ENCODE assay signal across 1 cellular context in the genomic region with DNA sequence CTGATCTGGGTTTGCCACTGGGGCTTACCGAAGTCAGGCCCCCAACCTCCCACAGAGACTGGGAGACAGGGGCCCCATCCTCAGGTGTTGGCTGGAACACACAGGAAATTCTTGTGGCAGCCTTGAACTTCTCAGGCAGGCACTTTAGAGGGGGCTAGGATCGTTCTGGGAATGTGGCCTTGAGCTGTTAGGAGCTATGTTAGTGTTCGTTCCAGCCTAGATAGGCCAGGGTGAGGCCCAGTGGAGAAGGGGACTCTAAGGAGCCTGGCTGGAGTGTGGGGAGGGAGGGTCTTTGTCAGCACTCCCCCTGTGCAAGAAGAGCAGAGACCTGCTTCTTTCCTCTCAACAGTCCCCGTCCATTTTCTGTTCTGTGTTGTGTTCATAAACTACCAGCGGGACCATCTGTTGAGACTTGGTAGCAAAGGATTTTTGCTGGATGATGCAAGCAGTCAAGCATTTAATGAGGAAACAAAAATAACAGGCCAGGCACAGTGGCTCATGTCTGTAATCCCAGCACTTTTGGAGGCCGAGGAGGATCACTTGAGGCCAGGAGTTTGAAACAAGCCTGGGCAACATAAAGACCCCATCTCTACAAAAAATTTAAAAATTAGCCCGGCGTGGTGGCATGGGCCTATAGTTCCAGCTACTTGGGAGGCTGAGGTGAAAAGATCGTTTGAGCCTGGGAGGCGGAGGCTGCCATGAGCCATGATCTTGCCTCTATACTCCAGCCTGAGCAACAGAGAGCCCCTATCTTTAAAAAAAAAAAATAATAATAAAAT.
A peak's percentile ranks its signal among the peaks of the same experiment; 100 is the strongest.
TF ChIP-seq lines count a peak whose summit lies in the region.

No MANE protein-coding gene starts in this region.

TF ChIP-seq in HepG2, 621 proteins besides CTCF, POLR2A, EP300 and RAD21 (continued from another document):
- TF ChIP-seq, protein P1, sequence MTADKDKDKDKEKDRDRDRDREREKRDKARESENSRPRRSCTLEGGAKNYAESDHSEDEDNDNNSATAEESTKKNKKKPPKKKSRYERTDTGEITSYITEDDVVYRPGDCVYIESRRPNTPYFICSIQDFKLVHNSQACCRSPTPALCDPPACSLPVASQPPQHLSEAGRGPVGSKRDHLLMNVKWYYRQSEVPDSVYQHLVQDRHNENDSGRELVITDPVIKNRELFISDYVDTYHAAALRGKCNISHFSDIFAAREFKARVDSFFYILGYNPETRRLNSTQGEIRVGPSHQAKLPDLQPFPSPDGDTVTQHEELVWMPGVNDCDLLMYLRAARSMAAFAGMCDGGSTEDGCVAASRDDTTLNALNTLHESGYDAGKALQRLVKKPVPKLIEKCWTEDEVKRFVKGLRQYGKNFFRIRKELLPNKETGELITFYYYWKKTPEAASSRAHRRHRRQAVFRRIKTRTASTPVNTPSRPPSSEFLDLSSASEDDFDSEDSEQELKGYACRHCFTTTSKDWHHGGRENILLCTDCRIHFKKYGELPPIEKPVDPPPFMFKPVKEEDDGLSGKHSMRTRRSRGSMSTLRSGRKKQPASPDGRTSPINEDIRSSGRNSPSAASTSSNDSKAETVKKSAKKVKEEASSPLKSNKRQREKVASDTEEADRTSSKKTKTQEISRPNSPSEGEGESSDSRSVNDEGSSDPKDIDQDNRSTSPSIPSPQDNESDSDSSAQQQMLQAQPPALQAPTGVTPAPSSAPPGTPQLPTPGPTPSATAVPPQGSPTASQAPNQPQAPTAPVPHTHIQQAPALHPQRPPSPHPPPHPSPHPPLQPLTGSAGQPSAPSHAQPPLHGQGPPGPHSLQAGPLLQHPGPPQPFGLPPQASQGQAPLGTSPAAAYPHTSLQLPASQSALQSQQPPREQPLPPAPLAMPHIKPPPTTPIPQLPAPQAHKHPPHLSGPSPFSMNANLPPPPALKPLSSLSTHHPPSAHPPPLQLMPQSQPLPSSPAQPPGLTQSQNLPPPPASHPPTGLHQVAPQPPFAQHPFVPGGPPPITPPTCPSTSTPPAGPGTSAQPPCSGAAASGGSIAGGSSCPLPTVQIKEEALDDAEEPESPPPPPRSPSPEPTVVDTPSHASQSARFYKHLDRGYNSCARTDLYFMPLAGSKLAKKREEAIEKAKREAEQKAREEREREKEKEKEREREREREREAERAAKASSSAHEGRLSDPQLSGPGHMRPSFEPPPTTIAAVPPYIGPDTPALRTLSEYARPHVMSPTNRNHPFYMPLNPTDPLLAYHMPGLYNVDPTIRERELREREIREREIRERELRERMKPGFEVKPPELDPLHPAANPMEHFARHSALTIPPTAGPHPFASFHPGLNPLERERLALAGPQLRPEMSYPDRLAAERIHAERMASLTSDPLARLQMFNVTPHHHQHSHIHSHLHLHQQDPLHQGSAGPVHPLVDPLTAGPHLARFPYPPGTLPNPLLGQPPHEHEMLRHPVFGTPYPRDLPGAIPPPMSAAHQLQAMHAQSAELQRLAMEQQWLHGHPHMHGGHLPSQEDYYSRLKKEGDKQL (CRISPR knock-in tag; IDR thresholded peaks at IDR 0.05; ENCODE audit: low read depth): 0 out of 2 replicates have a peak, but pooled peaks have one; percentile 37
- TF ChIP-seq BRCA1 (CRISPR knock-in tag; IDR thresholded peaks at IDR 0.05) (no peak), SOX6 (IDR thresholded peaks at IDR 0.05) (no peak), SOX6 (CRISPR knock-in tag; IDR thresholded peaks at IDR 0.05) (peak; percentile 36; the same call in 1 of the 2 replicates), ZZZ3 (CRISPR knock-in tag; IDR thresholded peaks at IDR 0.05; ENCODE audit: borderline replicate concordance) (no peak), TEAD3 (CRISPR knock-in tag; optimal IDR thresholded peaks at IDR 0.05; ENCODE audit: borderline replicate concordance) (peak; percentile 85), SOX5 (CRISPR knock-in tag; IDR thresholded peaks at IDR 0.05; ENCODE audit: borderline replicate concordance) (peak; percentile 25; the same call in 1 of the 2 replicates), ATF1 (CRISPR knock-in tag; IDR thresholded peaks at IDR 0.05) (no peak)
- TF ChIP-seq, protein P2, sequence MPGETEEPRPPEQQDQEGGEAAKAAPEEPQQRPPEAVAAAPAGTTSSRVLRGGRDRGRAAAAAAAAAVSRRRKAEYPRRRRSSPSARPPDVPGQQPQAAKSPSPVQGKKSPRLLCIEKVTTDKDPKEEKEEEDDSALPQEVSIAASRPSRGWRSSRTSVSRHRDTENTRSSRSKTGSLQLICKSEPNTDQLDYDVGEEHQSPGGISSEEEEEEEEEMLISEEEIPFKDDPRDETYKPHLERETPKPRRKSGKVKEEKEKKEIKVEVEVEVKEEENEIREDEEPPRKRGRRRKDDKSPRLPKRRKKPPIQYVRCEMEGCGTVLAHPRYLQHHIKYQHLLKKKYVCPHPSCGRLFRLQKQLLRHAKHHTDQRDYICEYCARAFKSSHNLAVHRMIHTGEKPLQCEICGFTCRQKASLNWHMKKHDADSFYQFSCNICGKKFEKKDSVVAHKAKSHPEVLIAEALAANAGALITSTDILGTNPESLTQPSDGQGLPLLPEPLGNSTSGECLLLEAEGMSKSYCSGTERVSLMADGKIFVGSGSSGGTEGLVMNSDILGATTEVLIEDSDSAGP (CRISPR knock-in tag; IDR thresholded peaks at IDR 0.05; ENCODE audit: borderline replicate concordance): peak; percentile 74; the same call in 1 of the 2 replicates
- TF ChIP-seq, protein P3, sequence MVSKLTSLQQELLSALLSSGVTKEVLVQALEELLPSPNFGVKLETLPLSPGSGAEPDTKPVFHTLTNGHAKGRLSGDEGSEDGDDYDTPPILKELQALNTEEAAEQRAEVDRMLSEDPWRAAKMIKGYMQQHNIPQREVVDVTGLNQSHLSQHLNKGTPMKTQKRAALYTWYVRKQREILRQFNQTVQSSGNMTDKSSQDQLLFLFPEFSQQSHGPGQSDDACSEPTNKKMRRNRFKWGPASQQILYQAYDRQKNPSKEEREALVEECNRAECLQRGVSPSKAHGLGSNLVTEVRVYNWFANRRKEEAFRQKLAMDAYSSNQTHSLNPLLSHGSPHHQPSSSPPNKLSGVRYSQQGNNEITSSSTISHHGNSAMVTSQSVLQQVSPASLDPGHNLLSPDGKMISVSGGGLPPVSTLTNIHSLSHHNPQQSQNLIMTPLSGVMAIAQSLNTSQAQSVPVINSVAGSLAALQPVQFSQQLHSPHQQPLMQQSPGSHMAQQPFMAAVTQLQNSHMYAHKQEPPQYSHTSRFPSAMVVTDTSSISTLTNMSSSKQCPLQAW (CRISPR knock-in tag; IDR thresholded peaks at IDR 0.05): peak; percentile 43
